ENCODE assay signal across 16 cellular contexts in the genomic region with DNA sequence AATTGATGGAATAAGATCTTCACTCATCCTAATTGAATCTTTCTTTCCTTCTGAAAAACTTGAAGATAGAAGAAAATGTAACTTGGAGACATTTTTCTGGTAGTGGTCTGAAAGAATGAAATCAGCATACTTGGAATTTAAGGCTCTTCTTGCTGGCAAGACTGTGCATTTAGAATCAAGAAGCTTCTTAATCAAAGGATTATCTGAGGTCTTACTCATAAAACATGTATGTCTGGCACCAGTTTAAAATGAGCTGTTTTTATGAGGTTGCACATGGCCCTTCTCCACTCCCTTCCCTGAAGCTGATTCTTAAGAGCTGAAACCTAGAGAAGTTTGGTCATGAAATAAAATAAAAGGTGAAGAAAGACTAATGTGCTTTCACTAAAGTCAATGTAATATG.
DNase-seq lines count a peak whose midpoint lies in the region; ATAC-seq and TF ChIP-seq lines count a peak whose summit lies in the region.
"Had no signal": no experiment of that assay in that cellular context is flagged by ENCODE, and none has a peak within 500 bp of the region (broad histone marks: within the 10 kb centered on the region; RNA-seq: fewer than 3 reads in every experiment).

No MANE protein-coding gene starts in this region.

- CTCF ChIA-PET in A673 (lab: Charles Lee), result no interaction called here

- H3K27me3 ChIP-seq in A673 (replicated peaks; ENCODE audit: insufficient read depth, low read depth, low read length, poor library complexity), result no peaks in the 10 kb centered on the region
- H3K27me3 ChIP-seq in adipocyte (replicated peaks; ENCODE audit: control insufficient read depth, insufficient read depth, low read length), result no peaks in the 10 kb centered on the region
- H3K27me3 ChIP-seq: colonic mucosa, testis had no signal

- TF ChIP-seq CTCF in A673 (conservative IDR thresholded peaks at IDR 0.05; ENCODE audit: low read depth, low read length) (no peak), HFF-Myc (IDR thresholded peaks at IDR 0.05; ENCODE audit: low read depth, low read length, missing control alignments) (no peak), fibroblast of the aortic adventitia (IDR thresholded peaks at IDR 0.05; ENCODE audit: insufficient read depth, low read length) (no peak)

- peak overlapping the region; percentile 16 for H3K27ac ChIP-seq in A673 (ENCODE audit: low read depth, low read length, poor library complexity, severe bottlenecking)
- H3K27ac ChIP-seq: colonic mucosa, testis had no signal

- H3K36me3 ChIP-seq in A673 (ENCODE audit: insufficient read depth, low read length, poor library complexity, severe bottlenecking) (no peaks in the 10 kb centered on the region), adipocyte (ENCODE audit: control insufficient read depth, insufficient read depth, low read length, severe bottlenecking) (peaks cover 8% of the 10 kb centered on the region)
- H3K36me3 ChIP-seq: colonic mucosa had no signal

- DNase-seq in A673 (ENCODE audit: low spot score) (peak; percentile 76), HFF-Myc (ENCODE audit: extremely low read depth, low read depth) (peak; percentile 35), adipocyte (ENCODE audit: low read depth) (peak; percentile 75), fibroblast of the aortic adventitia (ENCODE audit: low read depth) (peak; percentile 80)
- DNase-seq: ACHN; activated naive CD8-positive, alpha-beta T cell treated with anti-CD3 and anti-CD28 coated beads for 36 hours; colonic mucosa; foreskin melanocyte; NCI-H1417; NCI-H446 treated with DMSO at 0.1 percent for 48 hours; posterior cingulate gyrus; testis had no signal

- no TSS peak for BruUV-seq in A673 (replicated peaks; lab: Mats Ljungman, UMichigan)

- POLR2A ChIA-PET in A673 (lab: Charles Lee; ENCODE audit: low non-redundant PET), result interaction anchor here (0.7 kb wide), 1 partner anchor 13 kb away, joined by 4 read pairs; no protein-coding TSS in a partner anchor

- H3K4me3 ChIP-seq in A673 (ENCODE audit: low read depth, low read length, poor library complexity, severe bottlenecking), result no peak overlapping the region
- H3K4me3 ChIP-seq in HFF-Myc (replicated peaks; ENCODE audit: low read depth, low read length), result no peak overlapping the region
- no peak overlapping the region for H3K4me3 ChIP-seq in adipocyte (ENCODE audit: low read length)
- no peak overlapping the region for H3K4me3 ChIP-seq in fibroblast of the aortic adventitia (ENCODE audit: low read depth, low read length)
- H3K4me3 ChIP-seq: colonic mucosa, testis had no signal

- H3K9ac ChIP-seq in adipocyte (ENCODE audit: low read length), result no peak overlapping the region

- H3K9me3 ChIP-seq in A673 (ENCODE audit: low read depth, low read length, poor library complexity, severe bottlenecking) (no peaks in the 10 kb centered on the region), adipocyte (ENCODE audit: control insufficient read depth, low read length) (no peaks in the 10 kb centered on the region)
- H3K9me3 ChIP-seq: colonic mucosa, testis had no signal

- ATAC-seq in HG03460 (IDR thresholded peaks at IDR 0.05; ENCODE audit: unreplicated experiment) (no peak), GM19452 (IDR thresholded peaks at IDR 0.05; ENCODE audit: unreplicated experiment) (no peak), HG03139 (IDR thresholded peaks at IDR 0.05; ENCODE audit: unreplicated experiment) (no peak), GM18498 (IDR thresholded peaks at IDR 0.05; ENCODE audit: unreplicated experiment) (no peak)

- intact Hi-C loops in A673 (cut with micrococcal nuclease; ENCODE audit: unreplicated experiment), result no loop called here

- H3K4me1 ChIP-seq in A673 (ENCODE audit: insufficient read depth, low read length, poor library complexity, severe bottlenecking), result peaks cover 22% of the 10 kb centered on the region
- peaks cover 14% of the 10 kb centered on the region for H3K4me1 ChIP-seq in adipocyte (ENCODE audit: control insufficient read depth, insufficient read depth, low read length)
- H3K4me1 ChIP-seq: colonic mucosa, testis had no signal
